In genomic region chr3:184299488-184300376, GRCh38 we compare ENCODE assay signal across 9 cellular contexts. TPM values are rescaled to one million over a fixed set of nuclear protein-coding genes. Genes with fewer than 3 reads are reported as not detected.
A peak's percentile ranks its signal among the peaks of the same experiment; 100 is the strongest.
DNase-seq lines count a peak whose midpoint lies in the region; ATAC-seq, FAIRE-seq and TF ChIP-seq lines count a peak whose summit lies in the region.
"Had no signal": no experiment of that assay in that cellular context is flagged by ENCODE, and none has a peak within 500 bp of the region (broad histone marks: within the 10 kb centered on the region; RNA-seq: fewer than 3 reads in every experiment).

No MANE protein-coding gene starts in this region.

- peak overlapping the region; percentile 92 for H3K9ac ChIP-seq in SU-DHL-6 (ENCODE audit: low read length)
- peak overlapping the region; percentile 78 for H3K9ac ChIP-seq in fibroblast of lung (ENCODE audit: insufficient read depth, low read length)

- no peak for DNase-seq in activated CD4-positive, alpha-beta T cell treated with anti-CD3 and anti-CD28 coated beads, Interleukin-2, amount 10 ng/mL, durations not matched to agents 7 days and 5 days
- DNase-seq in activated CD4-positive, alpha-beta T cell treated with anti-CD3 and anti-CD28 coated beads for 1 hour = no peak
- DNase-seq in fibroblast of lung (ENCODE audit: low read depth in 2 of 2) (peak; percentile 28 to 59), retinal pigment epithelial cell (ENCODE audit: low read depth) (no peak), NCI-H1436 treated with DMSO at 0.1 percent for 48 hours (lab: John Stamatoyannopoulos, UW) (no peak), HTR-8/SVneo (ENCODE audit: insufficient read length, low spot score) (no peak)

- peaks cover 5% of the 10 kb centered on the region for H3K4me1 ChIP-seq in fibroblast of lung (ENCODE audit: control insufficient read depth, extremely low read depth, insufficient read depth, low read length)

- peak overlapping the region; percentile 95 for H3K4me3 Mint-ChIP-seq in activated CD4-positive, alpha-beta T cell treated with anti-CD3 and anti-CD28 coated beads, Interleukin-2, amount 10 ng/mL, durations not matched to agents 7 days and 5 days

- no peaks in the 10 kb centered on the region for H3K27me3 ChIP-seq in SU-DHL-6 (ENCODE audit: low read length)
- peaks cover 2% of the 10 kb centered on the region for H3K27me3 ChIP-seq in fibroblast of lung (ENCODE audit: control insufficient read depth, insufficient read depth, low read length)

- no peak for TF ChIP-seq CTCF in SU-DHL-6 (IDR thresholded peaks at IDR 0.05; ENCODE audit: insufficient read depth, low read length, poor library complexity, severe bottlenecking)
- no peak for TF ChIP-seq CTCF in fibroblast of lung (conservative IDR thresholded peaks at IDR 0.05 in 1 of 2, IDR thresholded peaks at IDR 0.05 in 1 of 2; ENCODE audit: low read depth in 1 of 2, low read length in 2 of 2)
- TF ChIP-seq CTCF in retinal pigment epithelial cell (conservative IDR thresholded peaks at IDR 0.05; ENCODE audit: low read depth, low read length) = no peak

- POLR2A ChIA-PET in activated CD4-positive, alpha-beta T cell treated with anti-CD3 and anti-CD28 coated beads, Interleukin-2, amount 10 ng/mL, durations not matched to agents 7 days and 5 days (lab: Charles Lee) = no interaction called here

- H4K20me1 ChIP-seq in SU-DHL-6 (ENCODE audit: low read depth, low read length) (no peaks in the 10 kb centered on the region), fibroblast of lung (ENCODE audit: control insufficient read depth, extremely low read depth, insufficient read depth, low read length) (no peaks in the 10 kb centered on the region)

- H3K9me2 ChIP-seq in SU-DHL-6 (replicated peaks; ENCODE audit: insufficient read depth, low read length) = no peaks in the 10 kb centered on the region

- no peaks in the 10 kb centered on the region for H3K27me3 Mint-ChIP-seq in activated CD4-positive, alpha-beta T cell treated with anti-CD3 and anti-CD28 coated beads, Interleukin-2, amount 10 ng/mL, durations not matched to agents 7 days and 5 days

- H3K9me3 ChIP-seq in SU-DHL-6 (ENCODE audit: insufficient read depth, low read length) (no peaks in the 10 kb centered on the region), fibroblast of lung (ENCODE audit: control insufficient read depth, insufficient read depth, low read depth, low read length) (no peaks in the 10 kb centered on the region)

- H3K36me3 ChIP-seq in SU-DHL-6 (ENCODE audit: low read length) (peaks cover 7% of the 10 kb centered on the region; the same call in 1 of the 2 replicates), fibroblast of lung (ENCODE audit: control insufficient read depth, insufficient read depth, low read length) (peaks cover 12% of the 10 kb centered on the region)

- peaks cover 16% of the 10 kb centered on the region for H3K79me2 ChIP-seq in SU-DHL-6 (ENCODE audit: insufficient read depth, low read length)
- H3K79me2 ChIP-seq in fibroblast of lung (ENCODE audit: control insufficient read depth, insufficient read depth, low read length) = peaks cover 44% of the 10 kb centered on the region

- CTCF ChIA-PET in activated CD4-positive, alpha-beta T cell treated with anti-CD3 and anti-CD28 coated beads, Interleukin-2, amount 10 ng/mL, durations not matched to agents 7 days and 5 days (lab: Charles Lee) = interaction anchor here (0.9 kb wide), 2 partner anchors 11 to 16 kb away, joined by 3 to 8 read pairs; no protein-coding TSS in a partner anchor

- peaks cover 31% of the 10 kb centered on the region for H3K4me1 Mint-ChIP-seq in activated CD4-positive, alpha-beta T cell treated with anti-CD3 and anti-CD28 coated beads, Interleukin-2, amount 10 ng/mL, durations not matched to agents 7 days and 5 days

- H3K9me3 Mint-ChIP-seq in activated CD4-positive, alpha-beta T cell treated with anti-CD3 and anti-CD28 coated beads, Interleukin-2, amount 10 ng/mL, durations not matched to agents 7 days and 5 days = no peaks in the 10 kb centered on the region

- FAIRE-seq in HTR-8/SVneo (lab: Jason Lieb, UNC) = no peak
- FAIRE-seq: islet of Langerhans had no signal

- H3F3A ChIP-seq in SU-DHL-6 (ENCODE audit: insufficient read depth) = no peaks in the 10 kb centered on the region

- H3K4me2 ChIP-seq in SU-DHL-6 (ENCODE audit: low read depth, low read length, poor library complexity, severe bottlenecking) (peak overlapping the region; percentile 85), fibroblast of lung (ENCODE audit: extremely low read depth, insufficient read depth, low read length) (peak overlapping the region; percentile 88)

- peaks cover 44% of the 10 kb centered on the region for H3K36me3 Mint-ChIP-seq in activated CD4-positive, alpha-beta T cell treated with anti-CD3 and anti-CD28 coated beads, Interleukin-2, amount 10 ng/mL, durations not matched to agents 7 days and 5 days (ENCODE audit: low read depth)

- H3K27ac ChIP-seq in SU-DHL-6 (ENCODE audit: low read depth, low read length) = no peak overlapping the region
- peak overlapping the region; percentile 91 for H3K27ac ChIP-seq in fibroblast of lung (ENCODE audit: insufficient read depth, low read length)

- no peak for ATAC-seq in HG03108 (IDR thresholded peaks at IDR 0.05; ENCODE audit: unreplicated experiment)

- peak overlapping the region; percentile 89 for H3K4me3 ChIP-seq in SU-DHL-6 (ENCODE audit: insufficient read depth, low read length, poor library complexity, severe bottlenecking)
- H3K4me3 ChIP-seq in fibroblast of lung (replicated peaks in 1 of 4; ENCODE audit: control extremely low read depth in 1 of 4, insufficient read depth in 1 of 4, low read depth in 3 of 4, low read length in 4 of 4) = peak overlapping the region; percentile 88 to 99 (median 98)
- H3K4me3 ChIP-seq in retinal pigment epithelial cell (ENCODE audit: low read length) = peak overlapping the region; percentile 98

- H3K27ac Mint-ChIP-seq in activated CD4-positive, alpha-beta T cell treated with anti-CD3 and anti-CD28 coated beads, Interleukin-2, amount 10 ng/mL, durations not matched to agents 7 days and 5 days = peak overlapping the region; percentile 84

- peak overlapping the region; percentile 40 for H2AFZ ChIP-seq in SU-DHL-6 (ENCODE audit: low read depth, low read length, severe bottlenecking)
- H2AFZ ChIP-seq in fibroblast of lung (ENCODE audit: low read length) = peak overlapping the region; percentile 18

RNA-seq across cellular contexts. Expression of gene PSMD2, which starts 0.7 kb away (rescaled TPM):
- total RNA-seq in activated CD4-positive, alpha-beta T cell treated with anti-CD3 and anti-CD28 coated beads, Interleukin-2, amount 10 ng/mL, durations not matched to agents 7 days and 5 days = 100 to 1,000 TPM; 188 to 193 TPM
- 345 and 429 TPM in 2 replicates for total RNA-seq in fibroblast of lung
- 188 and 354 TPM in 2 replicates for polyA plus RNA-seq in fibroblast of lung
- 219 and 389 TPM in 2 replicates for polyA plus RNA-seq in fibroblast of lung (2012)
- 541 and 963 TPM in 2 replicates for polyA minus RNA-seq in fibroblast of lung (ENCODE audit: low replicate concordance)

RNA-seq across cellular contexts. Expression of gene EIF4G1, which starts 14.7 kb away (rescaled TPM):
- 100 to 1,000 TPM; 269 to 300 TPM for total RNA-seq in activated CD4-positive, alpha-beta T cell treated with anti-CD3 and anti-CD28 coated beads, Interleukin-2, amount 10 ng/mL, durations not matched to agents 7 days and 5 days
- total RNA-seq in fibroblast of lung = 187 and 263 TPM in 2 replicates
- 235 and 349 TPM in 2 replicates for polyA plus RNA-seq in fibroblast of lung
- polyA plus RNA-seq in fibroblast of lung (2012) = 257 and 348 TPM in 2 replicates
- 773 and 961 TPM in 2 replicates for polyA minus RNA-seq in fibroblast of lung (ENCODE audit: low replicate concordance)

RNA-seq across cellular contexts. Expression of gene ECE2, which starts 23.9 kb away (rescaled TPM):
- total RNA-seq in activated CD4-positive, alpha-beta T cell treated with anti-CD3 and anti-CD28 coated beads, Interleukin-2, amount 10 ng/mL, durations not matched to agents 7 days and 5 days = not detected
- not detected in 2 replicates for total RNA-seq in fibroblast of lung
- polyA plus RNA-seq in fibroblast of lung = not detected in 2 replicates
- polyA plus RNA-seq in fibroblast of lung (2012) = not detected in 2 replicates
- polyA minus RNA-seq in fibroblast of lung (ENCODE audit: low replicate concordance) = not detected in 2 replicates

RNA-seq across cellular contexts. Expression of gene FAM131A, which starts 37.7 kb away (rescaled TPM):
- total RNA-seq in activated CD4-positive, alpha-beta T cell treated with anti-CD3 and anti-CD28 coated beads, Interleukin-2, amount 10 ng/mL, durations not matched to agents 7 days and 5 days = 1 to 10 TPM; 3.6 to 4.4 TPM
- total RNA-seq in fibroblast of lung = 18.5 and 22.3 TPM in 2 replicates
- 9.3 and 13.4 TPM in 2 replicates for polyA plus RNA-seq in fibroblast of lung
- polyA plus RNA-seq in fibroblast of lung (2012) = 8.2 and 15.1 TPM in 2 replicates
- 12.5 and 18.4 TPM in 2 replicates for polyA minus RNA-seq in fibroblast of lung (ENCODE audit: low replicate concordance)

RNA-seq across cellular contexts. Expression of gene CAMK2N2, which starts 38.4 kb away (rescaled TPM):
- not detected for total RNA-seq in activated CD4-positive, alpha-beta T cell treated with anti-CD3 and anti-CD28 coated beads, Interleukin-2, amount 10 ng/mL, durations not matched to agents 7 days and 5 days
- under 0.01 TPM in 1 of 2 replicates, not detected in the other for total RNA-seq in fibroblast of lung
- polyA plus RNA-seq in fibroblast of lung = 0.10 and 0.24 TPM in 2 replicates
- polyA plus RNA-seq in fibroblast of lung (2012) = 0.56 and 0.66 TPM in 2 replicates
- polyA minus RNA-seq in fibroblast of lung (ENCODE audit: low replicate concordance) = 1.9 TPM in 1 of 2 replicates, not detected in the other

Comparison
In these comparisons a context has a peak if more than half of its experiments do, and no peak if none do; other contexts are left out.
1. DNase-seq: peak in fibroblast of lung (2 of 2); none in activated CD4-positive, alpha-beta T cell treated with anti-CD3 and anti-CD28 coated beads, Interleukin-2, amount 10 ng/mL, durations not matched to agents 7 days and 5 days (single experiment), activated CD4-positive, alpha-beta T cell treated with anti-CD3 and anti-CD28 coated beads for 1 hour (single experiment), retinal pigment epithelial cell (single experiment), NCI-H1436 treated with DMSO at 0.1 percent for 48 hours (single experiment) and HTR-8/SVneo (single experiment).
2. Peak in every context shown above with its lines, with median percentiles within 50 percentile points of each other: H3K4me3 ChIP-seq.